ENCODE assay signal across 23 cellular contexts in the genomic region with DNA sequence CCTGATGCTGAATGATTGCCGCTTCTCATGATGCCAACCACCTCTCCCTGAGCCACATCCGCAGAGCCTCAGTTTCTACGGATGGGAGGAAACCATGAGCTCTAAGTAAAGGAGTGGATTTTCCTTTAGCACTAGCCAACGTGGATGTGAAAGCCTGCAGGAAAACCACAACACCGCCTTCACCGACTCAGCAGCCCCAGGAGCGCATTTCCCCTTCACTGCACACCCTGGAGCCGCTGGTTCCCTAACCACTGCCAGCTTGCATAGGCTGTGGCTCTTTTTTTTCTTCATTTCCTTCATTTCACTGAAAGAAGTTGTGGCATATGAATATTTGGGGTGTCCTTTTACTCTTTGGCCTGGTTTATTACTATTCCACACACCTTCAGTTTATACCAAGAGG.
A peak's percentile ranks its signal among the peaks of the same experiment; 100 is the strongest.
DNase-seq lines count a peak whose midpoint lies in the region; ATAC-seq and TF ChIP-seq lines count a peak whose summit lies in the region.
"Had no signal": no experiment of that assay in that cellular context is flagged by ENCODE, and none has a peak within 500 bp of the region (broad histone marks: within the 10 kb centered on the region; RNA-seq: fewer than 3 reads in every experiment).

No MANE protein-coding gene starts in this region.

- TF ChIP-seq CTCF in HL-60 (IDR thresholded peaks at IDR 0.05; ENCODE audit: insufficient read depth, low read length), result no peak

- peak overlapping the region in 7 of 11 experiments; percentile 30 to 61 (median 50); a peak in 13 of 22 replicates for H3K27ac ChIP-seq in BLaER1 treated with 17β-estradiol and CSF1 and Interleukin-3, amounts not matched to agents 10 nM and 100 nM
- H3K27ac ChIP-seq in HL-60 (replicated peaks), result peak overlapping the region; percentile 17; the same call in 1 of the 2 replicates
- H3K27ac ChIP-seq: adrenal gland, cardiac muscle cell, gastrocnemius medialis, vagina had no signal

- H3K4me1 ChIP-seq in BLaER1 treated with 17β-estradiol and CSF1 and Interleukin-3, amounts not matched to agents 10 nM and 100 nM, result peaks cover 39 to 55% (median 50%) of the 10 kb centered on the region in 10 experiments
- H3K4me1 ChIP-seq: adrenal gland, vagina had no signal

- ATAC-seq in HG02588 (IDR thresholded peaks at IDR 0.05; ENCODE audit: unreplicated experiment) (no peak), GM18502 (IDR thresholded peaks at IDR 0.05; ENCODE audit: poor library complexity, unreplicated experiment) (no peak)
- ATAC-seq: activated CD4-positive, alpha-beta T cell treated with anti-CD3 and anti-CD28 coated beads for 36 hours; activated CD8-positive, alpha-beta memory T cell treated with anti-CD3 and anti-CD28 coated beads, Interleukin-2, amount 10 ng/mL, durations not matched to agents 7 days and 5 days; gastrocnemius medialis had no signal

- H3K27me3 ChIP-seq in BLaER1 treated with 17β-estradiol and CSF1 and Interleukin-3, amounts not matched to agents 10 nM and 100 nM, result peaks cover 0 to 48% (median 0%) of the 10 kb centered on the region in 11 experiments; a peak in 4 of 22 replicates
- no peaks in the 10 kb centered on the region for H3K27me3 ChIP-seq in HL-60 (ENCODE audit: insufficient read depth, poor library complexity, severe bottlenecking)
- H3K27me3 ChIP-seq: adrenal gland, cardiac muscle cell, gastrocnemius medialis, vagina had no signal

- H3K4me3 ChIP-seq in BLaER1 treated with 17β-estradiol and CSF1 and Interleukin-3, amounts not matched to agents 10 nM and 100 nM, result peak overlapping the region in 1 of 10 experiments; percentile 14; a peak in 1 of 20 replicates
- no peak overlapping the region for H3K4me3 ChIP-seq in HL-60 (replicated peaks; ENCODE audit: insufficient read depth, low read length)
- H3K4me3 ChIP-seq: adrenal gland, cardiac muscle cell, gastrocnemius medialis, lung, skin epidermis, vagina had no signal

- H3K36me3 ChIP-seq in BLaER1 treated with 17β-estradiol and CSF1 and Interleukin-3, amounts not matched to agents 10 nM and 100 nM, result no peaks in the 10 kb centered on the region
- H3K36me3 ChIP-seq: adrenal gland, cardiac muscle cell, gastrocnemius medialis, vagina had no signal

- CTCF ChIA-PET in HEK293T (lab: Yijun Ruan, JAX), result no interaction called here

- peak in 1 of 2 experiments; percentile 79 for DNase-seq in HL-60 (ENCODE audit: low read depth in 1 of 2, low spot score in 1 of 2)
- DNase-seq in SKM-1 (lab: John Stamatoyannopoulos, UW; ENCODE audit: unreplicated experiment), result peak; percentile 58
- peak; percentile 21 for DNase-seq in left kidney (ENCODE audit: low read depth, low spot score)
- no peak for DNase-seq in DMS79 (lab: John Stamatoyannopoulos, UW)
- no peak for DNase-seq in HEK293T (ENCODE audit: extremely low spot score)
- DNase-seq: activated CD4-positive, alpha-beta T cell treated with anti-CD3 and anti-CD28 coated beads for 36 hours; activated CD8-positive, alpha-beta memory T cell treated with anti-CD3 and anti-CD28 coated beads, Interleukin-2, amount 10 ng/mL, durations not matched to agents 7 days and 5 days; activated effector memory CD4-positive, alpha-beta T cell treated with Interleukin-2 at 50 U/mL for 16 hours; erythroblast; gastrocnemius medialis; NCI-H1930; NCI-H446; SHP77 treated with DMSO at 0.1 percent for 48 hours; stimulated activated CD4-positive, alpha-beta T cell treated with anti-CD3 and anti-CD28 coated beads, Interleukin-4, amount 100 ng/mL, for 4 hours; T-helper 2 cell had no signal

- H3K4me2 ChIP-seq in BLaER1 treated with 17β-estradiol and CSF1 and Interleukin-3, amounts not matched to agents 10 nM and 100 nM, result peak overlapping the region; percentile 61 to 91 (median 82)

- H3K9me3 ChIP-seq in BLaER1 treated with 17β-estradiol and CSF1 and Interleukin-3, amounts not matched to agents 10 nM and 100 nM (replicated peaks in 1 of 11), result peaks cover 9 to 31% (median 12%) of the 10 kb centered on the region in 11 experiments; a peak in 20 of 22 replicates
- H3K9me3 ChIP-seq: adrenal gland, gastrocnemius medialis, vagina had no signal

- POLR2A ChIA-PET in HEK293T (lab: Yijun Ruan, JAX), result no interaction called here

- H4K20me1 ChIP-seq in BLaER1 treated with 17β-estradiol and CSF1 and Interleukin-3, amounts not matched to agents 10 nM and 100 nM, result peaks cover 0 to 6% (median 0%) of the 10 kb centered on the region in 11 experiments; a peak in 2 of 22 replicates

- H3K9ac ChIP-seq in BLaER1 treated with 17β-estradiol and CSF1 and Interleukin-3, amounts not matched to agents 10 nM and 100 nM, result peak overlapping the region in 5 of 11 experiments; percentile 0 to 50 (median 28); a peak in 3 of 22 replicates

TF ChIP-seq in HEK293T, 16 proteins besides CTCF, POLR2A, EP300 and RAD21:
- TF ChIP-seq, protein P1, sequence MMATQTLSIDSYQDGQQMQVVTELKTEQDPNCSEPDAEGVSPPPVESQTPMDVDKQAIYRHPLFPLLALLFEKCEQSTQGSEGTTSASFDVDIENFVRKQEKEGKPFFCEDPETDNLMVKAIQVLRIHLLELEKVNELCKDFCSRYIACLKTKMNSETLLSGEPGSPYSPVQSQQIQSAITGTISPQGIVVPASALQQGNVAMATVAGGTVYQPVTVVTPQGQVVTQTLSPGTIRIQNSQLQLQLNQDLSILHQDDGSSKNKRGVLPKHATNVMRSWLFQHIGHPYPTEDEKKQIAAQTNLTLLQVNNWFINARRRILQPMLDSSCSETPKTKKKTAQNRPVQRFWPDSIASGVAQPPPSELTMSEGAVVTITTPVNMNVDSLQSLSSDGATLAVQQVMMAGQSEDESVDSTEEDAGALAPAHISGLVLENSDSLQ (IDR thresholded peaks at IDR 0.05), result no peak
- no peak for TF ChIP-seq L3MBTL2 (conservative IDR thresholded peaks at IDR 0.05)
- TF ChIP-seq SUZ12 (IDR thresholded peaks at IDR 0.05), result no peak
- TF ChIP-seq BHLHE40 (IDR thresholded peaks at IDR 0.05; ENCODE audit: borderline replicate concordance), result no peak
- no peak for TF ChIP-seq LEF1 (IDR thresholded peaks at IDR 0.05; ENCODE audit: borderline replicate concordance)
- no peak for TF ChIP-seq ZNF384 (IDR thresholded peaks at IDR 0.05)
- no peak for TF ChIP-seq SP1 (IDR thresholded peaks at IDR 0.05)
- no peak for TF ChIP-seq CTBP1 (IDR thresholded peaks at IDR 0.05; ENCODE audit: borderline replicate concordance)
- no peak for TF ChIP-seq NFRKB (IDR thresholded peaks at IDR 0.05)
- no peak for TF ChIP-seq ARNT (IDR thresholded peaks at IDR 0.05)
- TF ChIP-seq HDGF (IDR thresholded peaks at IDR 0.05; ENCODE audit: borderline replicate concordance), result no peak
- no peak for TF ChIP-seq FOXK2 (IDR thresholded peaks at IDR 0.05)
- TF ChIP-seq ELF4 (IDR thresholded peaks at IDR 0.05), result no peak
- TF ChIP-seq TARDBP (IDR thresholded peaks at IDR 0.05), result no peak
- TF ChIP-seq FOXM1 (IDR thresholded peaks at IDR 0.05; ENCODE audit: borderline replicate concordance), result no peak

Comparison
In these comparisons a context has a peak if more than half of its experiments do, and no peak if none do; other contexts are left out.
1. DNase-seq: peak in SKM-1 (single experiment) and left kidney (single experiment); none in DMS79 (single experiment) and HEK293T (single experiment).